19 cellular contexts compared by ENCODE assay signal in genomic region chr16:85917959-85918358, GRCh38. TPM values are rescaled to one million over a fixed set of nuclear protein-coding genes. Genes with fewer than 3 reads are reported as not detected.
DNase-seq lines count a peak whose midpoint lies in the region; ATAC-seq, FAIRE-seq and TF ChIP-seq lines count a peak whose summit lies in the region.
"Had no signal": no experiment of that assay in that cellular context is flagged by ENCODE, and none has a peak within 500 bp of the region (broad histone marks: within the 10 kb centered on the region; RNA-seq: fewer than 3 reads in every experiment).

No MANE protein-coding gene starts in this region.

- TF ChIP-seq EP300 in A549 (IDR thresholded peaks at IDR 0.05): no peak

- TF ChIP-seq POLR2A in A549 (IDR thresholded peaks at IDR 0.05; ENCODE audit: low read length): no peak

- no peak for DNase-seq in A549 (ENCODE audit: low read depth in 1 of 2, low spot score in 1 of 2)
- DNase-seq in GM13976 (ENCODE audit: low spot score): peak; percentile 52
- DNase-seq in epithelial cell of proximal tubule (ENCODE audit: low read depth): peak; percentile 93
- DNase-seq in NCI-H1048 (lab: John Stamatoyannopoulos, UW): no peak
- DNase-seq in DMS114 treated with DMSO at 0.1 percent for 48 hours (lab: John Stamatoyannopoulos, UW; ENCODE audit: unreplicated experiment): no peak
- DNase-seq in NCI-H226: no peak
- no peak for DNase-seq in glomerular visceral epithelial cell (ENCODE audit: extremely low spot score)
- DNase-seq: activated gamma-delta T cell; CD8-positive, alpha-beta memory T cell; cerebellar nuclear complex; effector memory CD4-positive, alpha-beta T cell; H9; NCI-H2029; NCI-H510A; T-helper 2 cell had no signal

- CTCF ChIA-PET in A549 (lab: Yijun Ruan, JAX): interaction anchor here (1.3 kb wide), 2 partner anchors 10 to 26 kb away, joined by 4 to 5 read pairs; no protein-coding TSS in a partner anchor

- POLR2A ChIA-PET in A549 (lab: Yijun Ruan, JAX): no interaction called here

- TF ChIP-seq CTCF in A549 (IDR thresholded peaks at IDR 0.05): no peak
- TF ChIP-seq CTCF in GM13976 (IDR thresholded peaks at IDR 0.05; ENCODE audit: borderline replicate concordance, control extremely low read depth, extremely low read depth, insufficient read depth, missing control alignments): no peak
- no peak for TF ChIP-seq CTCF in epithelial cell of proximal tubule (conservative IDR thresholded peaks at IDR 0.05; ENCODE audit: low read depth, low read length)

- H3K27ac ChIP-seq in A549: no peak overlapping the region
- H3K27ac ChIP-seq: ascending aorta, neural progenitor cell had no signal

- no peak overlapping the region for H3K4me3 ChIP-seq in A549
- H3K4me3 ChIP-seq in epithelial cell of proximal tubule (ENCODE audit: low read depth, low read length): no peak overlapping the region
- H3K4me3 ChIP-seq: ascending aorta, neural progenitor cell had no signal

- H3K4me1 ChIP-seq in A549: no peaks in the 10 kb centered on the region
- H3K4me1 ChIP-seq: ascending aorta had no signal

- in situ Hi-C loops in GM13976 (cut with MboI; ENCODE audit: low sequenced_read_pairs, unreplicated experiment): no loop called here

- FAIRE-seq in A549 (lab: Jason Lieb, UNC): peak; percentile 13

- no peak overlapping the region for H3K4me2 ChIP-seq in A549
- H3K4me2 ChIP-seq: neural progenitor cell had no signal

- TF ChIP-seq RAD21 in A549 (conservative IDR thresholded peaks at IDR 0.05 in 1 of 2, IDR thresholded peaks at IDR 0.05 in 1 of 2): no peak

- ATAC-seq in A549: no peak
- peak; percentile 58 for ATAC-seq in HG03196 (IDR thresholded peaks at IDR 0.05; ENCODE audit: unreplicated experiment)
- ATAC-seq: WTC11 had no signal

- WGBS in A549 (ENCODE audit: missing lambda C conversion rate): 74% methylated on average over 6 of the region's 6 CpGs

- no peaks in the 10 kb centered on the region for H3K9me3 ChIP-seq in A549
- H3K9me3 ChIP-seq: ascending aorta had no signal

TF ChIP-seq in A549, 52 proteins besides CTCF, POLR2A, EP300 and RAD21:
- TF ChIP-seq ELK1 (IDR thresholded peaks at IDR 0.05; ENCODE audit: low read depth, low read length) (no peak), JUN (IDR thresholded peaks at IDR 0.05) (no peak), ATOH8 (CRISPR knock-in tag; IDR thresholded peaks at IDR 0.05; ENCODE audit: low read depth) (no peak), CHD4 (IDR thresholded peaks at IDR 0.05; ENCODE audit: borderline replicate concordance) (no peak), MAX (IDR thresholded peaks at IDR 0.05) (no peak), FOSB (CRISPR knock-in tag; IDR thresholded peaks at IDR 0.05) (no peak)
TF ChIP-seq in A549: peak in this region for 0.

RNA-seq across cellular contexts. Expression of gene IRF8, which starts 19.0 kb away (rescaled TPM):
- polyA plus RNA-seq in A549 (2011; rRNA removed) (0.16 and 0.22 TPM in 2 replicates), A549 (2017; fragmentation: RNase III; extraction: RNeasy Plus Mini Kit Qiagen cat#74134 plus additional on column Dnase treatment) (0.18 to 0.42 TPM (median 0.40 TPM) in 3 replicates)
- 0.09 and 0.16 TPM in 2 replicates for polyA plus RNA-seq in A549 (2012; cell fraction: cytosol; rRNA removed)
- 0.40 and 0.50 TPM in 2 replicates for polyA plus RNA-seq in A549 (2012; cell fraction: nucleus; rRNA removed)
- polyA minus RNA-seq in A549 (2011; rRNA and poly(A)+ RNA removed): not detected in 2 replicates
- total RNA-seq in epithelial cell of proximal tubule: 0.17 and 2.2 TPM in 2 replicates

Comparison
In these comparisons a context has a peak if more than half of its experiments do, and no peak if none do; other contexts are left out.
1. DNase-seq: peak in GM13976 (single experiment) and epithelial cell of proximal tubule (single experiment); none in A549 (0 of 2), NCI-H1048 (single experiment), DMS114 treated with DMSO at 0.1 percent for 48 hours (single experiment), NCI-H226 (single experiment) and glomerular visceral epithelial cell (single experiment).